ENCODE assay signal across 24 cellular contexts in the genomic region with DNA sequence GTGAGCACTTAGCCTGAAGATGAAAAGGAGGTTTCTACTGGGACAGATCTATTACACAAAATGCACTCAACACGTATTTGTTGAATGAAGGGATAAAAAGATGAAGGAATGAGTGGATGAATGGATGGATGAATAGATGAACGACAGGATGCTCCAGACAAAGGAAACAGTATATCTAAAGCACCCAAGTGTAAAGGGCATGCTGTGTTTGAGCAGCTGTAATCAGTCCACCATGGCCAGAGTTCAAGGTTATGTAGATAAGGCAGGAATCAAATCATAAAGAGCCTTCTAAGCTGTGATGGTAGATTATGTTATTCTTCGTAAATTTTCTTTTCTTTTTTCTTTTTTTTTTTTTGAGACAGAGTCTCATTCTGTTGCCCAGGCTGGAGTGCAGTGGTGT.
DNase-seq lines count a peak whose midpoint lies in the region; ATAC-seq, FAIRE-seq and TF ChIP-seq lines count a peak whose summit lies in the region.
"Had no signal": no experiment of that assay in that cellular context is flagged by ENCODE, and none has a peak within 500 bp of the region (broad histone marks: within the 10 kb centered on the region; RNA-seq: fewer than 3 reads in every experiment).

No MANE protein-coding gene starts in this region.

- H3K4me3 ChIP-seq in HepG2 (replicated peaks in 1 of 3; ENCODE audit: insufficient read depth in 1 of 3, low read depth in 2 of 3, low read length in 3 of 3) = no peak overlapping the region
- H3K4me3 ChIP-seq: GM12878 had no signal

- no TSS peak for BruUV-seq in HepG2 (replicated peaks; lab: Mats Ljungman, UMichigan)

- peak; percentile 90 for ATAC-seq in HepG2
- ATAC-seq: CD8-positive, alpha-beta T cell; GM12878; HCT116; PC-3 had no signal

- TF ChIP-seq RAD21 in HepG2 (CRISPR knock-in tag; IDR thresholded peaks at IDR 0.05) = no peak

- no peak overlapping the region for H2AFZ ChIP-seq in HepG2 (ENCODE audit: low read length)

- H3K36me3 Mint-ChIP-seq in T-helper 2 cell treated with Interferon-gamma antibody and Interleukin-4, amounts not matched to agents 5 μg/mL and 100 μg/mL, for 36 hours (ENCODE audit: low read depth) = no peaks in the 10 kb centered on the region
- H3K36me3 Mint-ChIP-seq: CD8-positive, alpha-beta T cell had no signal

- H3K27ac ChIP-seq in HepG2 (ENCODE audit: extremely low read length, insufficient read depth, low read length) = no peak overlapping the region

- TF ChIP-seq EP300 in HepG2 (IDR thresholded peaks at IDR 0.05; ENCODE audit: low read depth in 2 of 2, low read length in 2 of 2) = peak; percentile 51 to 94; a peak in 2 of 4 replicates
- TF ChIP-seq EP300 in HepG2 (CRISPR knock-in tag; IDR thresholded peaks at IDR 0.05; ENCODE audit: borderline replicate concordance) = peak; percentile 77; the same call in 1 of the 2 replicates

- no peak for TF ChIP-seq CTCF in HepG2 (CRISPR knock-in tag; IDR thresholded peaks at IDR 0.05)

- H3K4me1 ChIP-seq in HepG2 (ENCODE audit: insufficient read depth, low read length) = peaks cover 32% of the 10 kb centered on the region

- H3K27ac Mint-ChIP-seq in T-helper 2 cell treated with Interferon-gamma antibody and Interleukin-4, amounts not matched to agents 5 μg/mL and 100 μg/mL, for 36 hours = peak overlapping the region; percentile 3
- H3K27ac Mint-ChIP-seq: CD8-positive, alpha-beta T cell; IgD-negative memory B cell; T-helper 1 cell treated with Interleukin-12 subunit alpha and Interleukin-12 subunit beta and Interleukin-4 antibody, amounts not matched to agents 30 μg/mL and 1 μg/mL, for 36 hours had no signal

- H3K9ac ChIP-seq in HepG2 (ENCODE audit: insufficient read depth, low read depth, low read length) = no peak overlapping the region
- H3K9ac ChIP-seq: SK-N-SH had no signal

- no peak for TF ChIP-seq POLR2A in HepG2 (IDR thresholded peaks at IDR 0.05; ENCODE audit: insufficient read depth in 1 of 2, low read depth in 2 of 2, low read length in 2 of 2)

- no peak for FAIRE-seq in HepG2 (lab: Jason Lieb, UNC)
- FAIRE-seq: GM12878, H1 had no signal

- no peaks in the 10 kb centered on the region for H3K79me2 ChIP-seq in HepG2 (ENCODE audit: insufficient read depth, low read length)

- CTCF ChIA-PET in HepG2 (lab: Yijun Ruan, JAX; ENCODE audit: low intra/inter-chr PET ratio, low total read pairs) = no interaction called here

- peaks cover 3% of the 10 kb centered on the region for H3K27me3 Mint-ChIP-seq in T-helper 2 cell treated with Interferon-gamma antibody and Interleukin-4, amounts not matched to agents 5 μg/mL and 100 μg/mL, for 36 hours (ENCODE audit: low read depth)

- H3K36me3 ChIP-seq in HepG2 (replicated peaks in 1 of 2; ENCODE audit: control insufficient read depth in 1 of 2, insufficient read depth in 2 of 2, low read length in 2 of 2) = no peaks in the 10 kb centered on the region

- peaks cover 25% of the 10 kb centered on the region for H3K4me1 Mint-ChIP-seq in T-helper 2 cell treated with Interferon-gamma antibody and Interleukin-4, amounts not matched to agents 5 μg/mL and 100 μg/mL, for 36 hours (ENCODE audit: low read depth)
- H3K4me1 Mint-ChIP-seq: IgD-negative memory B cell had no signal

- POLR2A ChIA-PET in HepG2 (lab: Yijun Ruan, JAX) = no interaction called here

- H3K4me3 Mint-ChIP-seq in T-helper 2 cell treated with Interferon-gamma antibody and Interleukin-4, amounts not matched to agents 5 μg/mL and 100 μg/mL, for 36 hours = no peak overlapping the region
- H3K4me3 Mint-ChIP-seq: CD8-positive, alpha-beta T cell; IgD-negative memory B cell; T-helper 1 cell treated with Interleukin-12 subunit alpha and Interleukin-12 subunit beta and Interleukin-4 antibody, amounts not matched to agents 30 μg/mL and 1 μg/mL, for 36 hours had no signal

- DNase-seq in T-helper 2 cell treated with Interferon-gamma antibody and Interleukin-4, amounts not matched to agents 5 μg/mL and 100 μg/mL, for 36 hours (ENCODE audit: low spot score) = no peak
- DNase-seq in T-helper 2 cell (no peak), NCI-H345 (lab: John Stamatoyannopoulos, UW) (peak; percentile 24), HepG2 (ENCODE audit: low spot score) (peak; percentile 85), ecto neural progenitor cell (ENCODE audit: low spot score) (no peak), epidermal melanocyte (ENCODE audit: insufficient read length, low spot score) (no peak)
- no peak for DNase-seq in activated T-cell treated with anti-CD3 and anti-CD28 coated beads, Interleukin-2, amount 50 U/mL, for 1 hour
- DNase-seq: C1 segment of cervical spinal cord; CD8-positive, alpha-beta T cell; DMS153; NCI-H1048; NCI-H1436; NCI-H1930; NCI-H2107; NCI-H226; NCI-H82; SK-N-SH; SW 1271 had no signal

- H3K27me3 ChIP-seq in HepG2 (ENCODE audit: control insufficient read depth in 1 of 2, insufficient read depth in 2 of 2, low read length in 2 of 2) = no peaks in the 10 kb centered on the region; a peak in 1 of 5 replicates

- no peaks in the 10 kb centered on the region for H3K9me3 ChIP-seq in HepG2 (ENCODE audit: low read length)
- H3K9me3 ChIP-seq: SK-N-SH had no signal

- in situ Hi-C loops in HepG2 (cut with HindIII; ENCODE audit: extremely low pct_ligation_motif_present, low pct_unique_long_range_greater_than_20kb) = no loop called here

- peak overlapping the region; percentile 3; the same call in 1 of the 2 replicates for H3K4me2 ChIP-seq in HepG2 (ENCODE audit: low read depth, low read length)
- H3K4me2 ChIP-seq: SK-N-SH had no signal

- H4K20me1 ChIP-seq in HepG2 (ENCODE audit: insufficient read depth, low read length) = no peaks in the 10 kb centered on the region

- WGBS in HepG2 (ENCODE audit: low lambda C conversion rate) = 6% methylated on average over 3 of the region's 3 CpGs

- no peaks in the 10 kb centered on the region for H3K9me3 Mint-ChIP-seq in T-helper 2 cell treated with Interferon-gamma antibody and Interleukin-4, amounts not matched to agents 5 μg/mL and 100 μg/mL, for 36 hours
- H3K9me3 Mint-ChIP-seq: CD8-positive, alpha-beta T cell; IgD-negative memory B cell had no signal

- intact Hi-C loops in HepG2 (cut with micrococcal nuclease; ENCODE audit: unreplicated experiment) = no loop called here

TF ChIP-seq in HepG2, 621 proteins besides CTCF, POLR2A, EP300 and RAD21 (continues in another document):
- peak; percentile 79; the same call in 1 of the 2 replicates for TF ChIP-seq ZNF24 (IDR thresholded peaks at IDR 0.05)
- no peak for TF ChIP-seq ZBTB33 (CRISPR knock-in tag; IDR thresholded peaks at IDR 0.05)
- TF ChIP-seq MIER3 (CRISPR knock-in tag; IDR thresholded peaks at IDR 0.05; ENCODE audit: borderline replicate concordance) = peak; percentile 20; the same call in 1 of the 2 replicates
- no peak for TF ChIP-seq PHF5A (CRISPR knock-in tag; IDR thresholded peaks at IDR 0.05; ENCODE audit: low read depth, unreplicated experiment)
- TF ChIP-seq ZNF264 (CRISPR knock-in tag; IDR thresholded peaks at IDR 0.05) = peak; percentile 63; the same call in 1 of the 2 replicates
- peak; percentile 60 for TF ChIP-seq FOSL2 (CRISPR knock-in tag; IDR thresholded peaks at IDR 0.05)
- TF ChIP-seq RXRA (CRISPR knock-in tag; IDR thresholded peaks at IDR 0.05) = peak; percentile 44; the same call in 1 of the 2 replicates
- peak; percentile 77 for TF ChIP-seq TCF7 (IDR thresholded peaks at IDR 0.05; ENCODE audit: low read depth)
- TF ChIP-seq ZNF331 (CRISPR knock-in tag; IDR thresholded peaks at IDR 0.05) = no peak; the same call in 1 of the 2 replicates
- TF ChIP-seq, protein P1, sequence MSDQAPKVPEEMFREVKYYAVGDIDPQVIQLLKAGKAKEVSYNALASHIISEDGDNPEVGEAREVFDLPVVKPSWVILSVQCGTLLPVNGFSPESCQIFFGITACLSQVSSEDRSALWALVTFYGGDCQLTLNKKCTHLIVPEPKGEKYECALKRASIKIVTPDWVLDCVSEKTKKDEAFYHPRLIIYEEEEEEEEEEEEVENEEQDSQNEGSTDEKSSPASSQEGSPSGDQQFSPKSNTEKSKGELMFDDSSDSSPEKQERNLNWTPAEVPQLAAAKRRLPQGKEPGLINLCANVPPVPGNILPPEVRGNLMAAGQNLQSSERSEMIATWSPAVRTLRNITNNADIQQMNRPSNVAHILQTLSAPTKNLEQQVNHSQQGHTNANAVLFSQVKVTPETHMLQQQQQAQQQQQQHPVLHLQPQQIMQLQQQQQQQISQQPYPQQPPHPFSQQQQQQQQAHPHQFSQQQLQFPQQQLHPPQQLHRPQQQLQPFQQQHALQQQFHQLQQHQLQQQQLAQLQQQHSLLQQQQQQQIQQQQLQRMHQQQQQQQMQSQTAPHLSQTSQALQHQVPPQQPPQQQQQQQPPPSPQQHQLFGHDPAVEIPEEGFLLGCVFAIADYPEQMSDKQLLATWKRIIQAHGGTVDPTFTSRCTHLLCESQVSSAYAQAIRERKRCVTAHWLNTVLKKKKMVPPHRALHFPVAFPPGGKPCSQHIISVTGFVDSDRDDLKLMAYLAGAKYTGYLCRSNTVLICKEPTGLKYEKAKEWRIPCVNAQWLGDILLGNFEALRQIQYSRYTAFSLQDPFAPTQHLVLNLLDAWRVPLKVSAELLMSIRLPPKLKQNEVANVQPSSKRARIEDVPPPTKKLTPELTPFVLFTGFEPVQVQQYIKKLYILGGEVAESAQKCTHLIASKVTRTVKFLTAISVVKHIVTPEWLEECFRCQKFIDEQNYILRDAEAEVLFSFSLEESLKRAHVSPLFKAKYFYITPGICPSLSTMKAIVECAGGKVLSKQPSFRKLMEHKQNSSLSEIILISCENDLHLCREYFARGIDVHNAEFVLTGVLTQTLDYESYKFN (CRISPR knock-in tag; conservative IDR thresholded peaks at IDR 0.05) = peak; percentile 81
- TF ChIP-seq MIER2 (CRISPR knock-in tag; IDR thresholded peaks at IDR 0.05) = peak; percentile 63; the same call in 1 of the 2 replicates
- peak; percentile 76 for TF ChIP-seq MED1 (CRISPR knock-in tag; IDR thresholded peaks at IDR 0.05)

Comparison
In these comparisons a context has a peak if more than half of its experiments do, and no peak if none do; other contexts are left out.
1. DNase-seq: peak in NCI-H345 (single experiment) and HepG2 (single experiment); none in T-helper 2 cell treated with Interferon-gamma antibody and Interleukin-4, amounts not matched to agents 5 μg/mL and 100 μg/mL, for 36 hours (single experiment), T-helper 2 cell (0 of 5), ecto neural progenitor cell (single experiment), epidermal melanocyte (single experiment) and activated T-cell treated with anti-CD3 and anti-CD28 coated beads, Interleukin-2, amount 50 U/mL, for 1 hour (single experiment).